ENCODE assay signal across 11 cellular contexts in genomic region chr14:22489247-22489551, GRCh38.
A peak's percentile ranks its signal among the peaks of the same experiment; 100 is the strongest.
DNase-seq lines count a peak whose midpoint lies in the region; ATAC-seq, FAIRE-seq and TF ChIP-seq lines count a peak whose summit lies in the region.
"Had no signal": no experiment of that assay in that cellular context is flagged by ENCODE, and none has a peak within 500 bp of the region (broad histone marks: within the 10 kb centered on the region; RNA-seq: fewer than 3 reads in every experiment).

No MANE protein-coding gene starts in this region.

- ATAC-seq in activated CD4-positive, alpha-beta T cell treated with anti-CD3 and anti-CD28 coated beads for 36 hours: no peak
- ATAC-seq in activated T-helper 17 cell treated with anti-CD3 and anti-CD28 coated beads, Interleukin-2, amount 50 U/mL, for 72 hours (replicated peaks): no peak
- ATAC-seq in naive thymus-derived CD8-positive, alpha-beta T cell: no peak
- no peak for ATAC-seq in sciatic nerve
- no peak for ATAC-seq in GM21447 (IDR thresholded peaks at IDR 0.05; ENCODE audit: unreplicated experiment)

- peak; percentile 54 for TF ChIP-seq POLR2A in GM18951 (IDR thresholded peaks at IDR 0.05; ENCODE audit: extremely low read depth, insufficient read depth, insufficient read length)

- H3K4me3 Mint-ChIP-seq in activated CD4-positive, alpha-beta T cell treated with anti-CD3 and anti-CD28 coated beads for 36 hours: peak overlapping the region; percentile 84
- H3K4me3 Mint-ChIP-seq in activated T-helper 17 cell treated with anti-CD3 and anti-CD28 coated beads, Interleukin-2, amount 50 U/mL, for 72 hours: peak overlapping the region; percentile 85
- peak overlapping the region; percentile 75 to 93 (median 88) for H3K4me3 Mint-ChIP-seq in naive thymus-derived CD8-positive, alpha-beta T cell

- no peaks in the 10 kb centered on the region for H3K9me3 Mint-ChIP-seq in activated CD4-positive, alpha-beta T cell treated with anti-CD3 and anti-CD28 coated beads for 36 hours (ENCODE audit: low read depth)
- no peaks in the 10 kb centered on the region for H3K9me3 Mint-ChIP-seq in activated T-helper 17 cell treated with anti-CD3 and anti-CD28 coated beads, Interleukin-2, amount 50 U/mL, for 72 hours
- no peaks in the 10 kb centered on the region for H3K9me3 Mint-ChIP-seq in naive thymus-derived CD8-positive, alpha-beta T cell

- no peak for FAIRE-seq in RCC 7860 (lab: Jason Lieb, UNC)
- FAIRE-seq: A204.1 had no signal

- POLR2A ChIA-PET in activated CD4-positive, alpha-beta T cell treated with anti-CD3 and anti-CD28 coated beads for 36 hours (lab: Charles Lee): interaction anchor here (0.8 to 1.3 kb wide), 2 partner anchors 17 to 67 kb away, joined by 3 to 5 read pairs; no protein-coding TSS in a partner anchor
- POLR2A ChIA-PET in naive thymus-derived CD8-positive, alpha-beta T cell (lab: Charles Lee): interaction anchor here (1.0 to 34.2 kb wide), 3 partner anchors 12 to 76 kb away, joined by 3 to 760 read pairs (median 3); no protein-coding TSS in a partner anchor

- peak; percentile 26 for DNase-seq in activated CD4-positive, alpha-beta T cell treated with anti-CD3 and anti-CD28 coated beads for 36 hours
- DNase-seq in activated CD4-positive, alpha-beta T cell treated with anti-CD3 and anti-CD28 coated beads for 1 hour: no peak
- DNase-seq in naive thymus-derived CD8-positive, alpha-beta T cell: no peak
- DNase-seq in sciatic nerve (ENCODE audit: low spot score) (no peak), RCC 7860 (ENCODE audit: low spot score) (no peak)
- DNase-seq: NCI-H510A treated with DMSO at 0.1 percent for 48 hours, uterus had no signal

- H3K27me3 Mint-ChIP-seq in activated CD4-positive, alpha-beta T cell treated with anti-CD3 and anti-CD28 coated beads for 36 hours: no peaks in the 10 kb centered on the region
- no peaks in the 10 kb centered on the region for H3K27me3 Mint-ChIP-seq in activated T-helper 17 cell treated with anti-CD3 and anti-CD28 coated beads, Interleukin-2, amount 50 U/mL, for 72 hours
- H3K27me3 Mint-ChIP-seq in naive thymus-derived CD8-positive, alpha-beta T cell: no peaks in the 10 kb centered on the region

- H3K27ac Mint-ChIP-seq in activated CD4-positive, alpha-beta T cell treated with anti-CD3 and anti-CD28 coated beads for 36 hours: peak overlapping the region; percentile 99
- H3K27ac Mint-ChIP-seq in activated T-helper 17 cell treated with anti-CD3 and anti-CD28 coated beads, Interleukin-2, amount 50 U/mL, for 72 hours: peak overlapping the region; percentile 98
- H3K27ac Mint-ChIP-seq in naive thymus-derived CD8-positive, alpha-beta T cell: peak overlapping the region in 8 of 10 donors; percentile 31 to 98 (median 88)

- intact Hi-C loops in activated CD4-positive, alpha-beta T cell treated with anti-CD3 and anti-CD28 coated beads for 36 hours (cut with DNase I, micrococcal nuclease): no loop called here
- intact Hi-C loops in sciatic nerve (cut with DNase I): no loop called here

- in situ Hi-C loops in GM18951 (cut with MboI; ENCODE audit: low sequenced_read_pairs, unreplicated experiment): no loop called here

- peaks cover 84% of the 10 kb centered on the region for H3K36me3 Mint-ChIP-seq in activated CD4-positive, alpha-beta T cell treated with anti-CD3 and anti-CD28 coated beads for 36 hours (ENCODE audit: low read depth)
- H3K36me3 Mint-ChIP-seq in activated T-helper 17 cell treated with anti-CD3 and anti-CD28 coated beads, Interleukin-2, amount 50 U/mL, for 72 hours (ENCODE audit: low read depth): peaks cover 98% of the 10 kb centered on the region
- H3K36me3 Mint-ChIP-seq in naive thymus-derived CD8-positive, alpha-beta T cell: peaks cover 0 to 42% (median 19%) of the 10 kb centered on the region in 3 donors

- CTCF ChIA-PET in activated CD4-positive, alpha-beta T cell treated with anti-CD3 and anti-CD28 coated beads for 36 hours (lab: Charles Lee): no interaction called here

- peaks cover 7% of the 10 kb centered on the region for H3K4me1 Mint-ChIP-seq in activated CD4-positive, alpha-beta T cell treated with anti-CD3 and anti-CD28 coated beads for 36 hours
- H3K4me1 Mint-ChIP-seq in activated T-helper 17 cell treated with anti-CD3 and anti-CD28 coated beads, Interleukin-2, amount 50 U/mL, for 72 hours: no peaks in the 10 kb centered on the region
- H3K4me1 Mint-ChIP-seq in naive thymus-derived CD8-positive, alpha-beta T cell: peaks cover 0 to 87% (median 10%) of the 10 kb centered on the region in 4 donors
